In genomic region chr17:68512967-68513474, GRCh38 we compare ENCODE assay signal across 8 cellular contexts. TPM values are rescaled to one million over a fixed set of nuclear protein-coding genes. Genes with fewer than 3 reads are reported as not detected.
DNase-seq lines count a peak whose midpoint lies in the region; ATAC-seq, FAIRE-seq and TF ChIP-seq lines count a peak whose summit lies in the region.

No MANE protein-coding gene starts in this region.

- TF ChIP-seq CTCF in endothelial cell of umbilical vein (IDR thresholded peaks at IDR 0.05; ENCODE audit: extremely low read depth in 1 of 2, insufficient read depth in 1 of 2, low read depth in 1 of 2, low read length in 2 of 2) = no peak

- H3K4me3 ChIP-seq in SK-N-MC (peak overlapping the region; percentile 92), endothelial cell of umbilical vein (replicated peaks in 1 of 3; ENCODE audit: insufficient read depth in 1 of 3, low read depth in 1 of 3, low read length in 3 of 3) (peak overlapping the region; percentile 61 to 84 (median 83)), mucosa of stomach (ENCODE audit: low read length) (peak overlapping the region; percentile 98)

- H2AFZ ChIP-seq in endothelial cell of umbilical vein (ENCODE audit: low read depth, low read length) = peak overlapping the region; percentile 7

- no peaks in the 10 kb centered on the region for H3K9me1 ChIP-seq in endothelial cell of umbilical vein (replicated peaks; ENCODE audit: control insufficient read depth, extremely low read depth, insufficient read depth, low read length)

- CTCF ChIA-PET in endothelial cell of umbilical vein (lab: Charles Lee) = interaction anchor here (0.7 kb wide), 1 partner anchor 38 kb away, joined by 3 read pairs; no protein-coding TSS in a partner anchor

- H3K79me2 ChIP-seq in endothelial cell of umbilical vein (ENCODE audit: control insufficient read depth, insufficient read depth, low read length) = peaks cover 52% of the 10 kb centered on the region

- H3K4me1 ChIP-seq in endothelial cell of umbilical vein (ENCODE audit: control insufficient read depth, extremely low read depth, insufficient read depth, low read length) (peaks cover 18% of the 10 kb centered on the region), mucosa of stomach (ENCODE audit: control insufficient read depth, insufficient read depth, low read length) (peaks cover 15% of the 10 kb centered on the region)

- no peak overlapping the region for H3K27ac ChIP-seq in SK-N-MC
- H3K27ac ChIP-seq in endothelial cell of umbilical vein (ENCODE audit: insufficient read depth, low read depth, low read length) = peak overlapping the region; percentile 86

- POLR2A ChIA-PET in endothelial cell of umbilical vein (lab: Charles Lee) = no interaction called here

- ATAC-seq in GM21786 (IDR thresholded peaks at IDR 0.05; ENCODE audit: unreplicated experiment) = no peak

- no peak for TF ChIP-seq POLR2A in endothelial cell of umbilical vein (IDR thresholded peaks at IDR 0.05; ENCODE audit: low read depth, low read length)

- no peaks in the 10 kb centered on the region for H3K27me3 ChIP-seq in endothelial cell of umbilical vein (ENCODE audit: control insufficient read depth in 2 of 2, insufficient read depth in 2 of 2, low read length in 2 of 2)
- H3K27me3 ChIP-seq in mucosa of stomach (ENCODE audit: control insufficient read depth, insufficient read depth, low read length) = no peaks in the 10 kb centered on the region

- H3K9ac ChIP-seq in SK-N-MC (ENCODE audit: insufficient read length) (peak overlapping the region; percentile 87), endothelial cell of umbilical vein (replicated peaks; ENCODE audit: extremely low read depth, insufficient read depth, low read length) (peak overlapping the region; percentile 97), mucosa of stomach (ENCODE audit: low read length) (peak overlapping the region; percentile 99)

- intact Hi-C loops in endothelial cell of umbilical vein (cut with micrococcal nuclease) = loop anchor here (5.0 kb wide), 1 partner anchor 256 kb away; no protein-coding TSS in a partner anchor

- H3K36me3 ChIP-seq in SK-N-MC (ENCODE audit: insufficient read depth, low read length) = peaks cover 26% of the 10 kb centered on the region
- peaks cover 5 to 7% of the 10 kb centered on the region in 2 experiments for H3K36me3 ChIP-seq in endothelial cell of umbilical vein (ENCODE audit: control insufficient read depth in 2 of 2, extremely low read depth in 1 of 2, insufficient read depth in 2 of 2, low read length in 2 of 2)
- H3K36me3 ChIP-seq in mucosa of stomach (ENCODE audit: control insufficient read depth, insufficient read depth, low read length) = no peaks in the 10 kb centered on the region

- no peaks in the 10 kb centered on the region for H3K9me3 ChIP-seq in SK-N-MC (ENCODE audit: low read depth, low read length)
- H3K9me3 ChIP-seq in endothelial cell of umbilical vein (replicated peaks; ENCODE audit: control insufficient read depth, insufficient read depth, low read length) = no peaks in the 10 kb centered on the region
- no peaks in the 10 kb centered on the region for H3K9me3 ChIP-seq in mucosa of stomach (ENCODE audit: control insufficient read depth, low read length)

- dilution Hi-C loops in endothelial cell of umbilical vein (cut with MboI; ENCODE audit: extremely low pct_ligation_motif_present, low sequenced_read_pairs) = no loop called here

- peak overlapping the region; percentile 98 for H3K4me2 ChIP-seq in endothelial cell of umbilical vein (ENCODE audit: insufficient read depth, low read length)

- peak; percentile 28 to 35 for DNase-seq in AML-193 (lab: John Stamatoyannopoulos, UW)
- DNase-seq in HCEC 1CT = peak; percentile 66
- DNase-seq in SK-N-MC (ENCODE audit: low read depth, low spot score) = no peak
- DNase-seq in endothelial cell of umbilical vein (ENCODE audit: low read depth, low spot score) = peak; percentile 60
- DNase-seq in putamen (ENCODE audit: low spot score) = no peak
- DNase-seq in NCI-H1694 (lab: John Stamatoyannopoulos, UW) = no peak

- peaks cover 3% of the 10 kb centered on the region for H4K20me1 ChIP-seq in endothelial cell of umbilical vein (replicated peaks; ENCODE audit: control insufficient read depth, extremely low read depth, insufficient read depth, low read length)

- no peak for FAIRE-seq in endothelial cell of umbilical vein (lab: Jason Lieb, UNC)

- TSS peak; percentile 57 for BruUV-seq in endothelial cell of umbilical vein (replicated peaks; lab: Mats Ljungman, UMichigan)

TF ChIP-seq in endothelial cell of umbilical vein, 7 proteins besides CTCF, POLR2A, EP300 and RAD21:
- TF ChIP-seq FOS (IDR thresholded peaks at IDR 0.05; ENCODE audit: borderline replicate concordance, insufficient read depth, low read length) = no peak
- no peak for TF ChIP-seq GATA2 (IDR thresholded peaks at IDR 0.05; ENCODE audit: insufficient read depth, insufficient read length, low read depth, low read length)
- no peak for TF ChIP-seq JUN (IDR thresholded peaks at IDR 0.05; ENCODE audit: borderline replicate concordance, insufficient read depth, insufficient read length, low read depth)
- TF ChIP-seq MAX (IDR thresholded peaks at IDR 0.05; ENCODE audit: insufficient read depth, insufficient read length) = no peak
- TF ChIP-seq EZH2 (IDR thresholded peaks at IDR 0.05; ENCODE audit: borderline replicate concordance, low read depth, low read length, severe bottlenecking) = no peak
- no peak for TF ChIP-seq MYC (IDR thresholded peaks at IDR 0.05; ENCODE audit: low read depth, low read length)
- TF ChIP-seq POLR2AphosphoS5 (IDR thresholded peaks at IDR 0.05; ENCODE audit: insufficient read depth, low read depth, low read length) = no peak

RNA-seq across cellular contexts. Expression of gene PRKAR1A, which starts 0.8 kb away (rescaled TPM):
- 238 and 257 TPM in 2 replicates for total RNA-seq in endothelial cell of umbilical vein
- polyA plus RNA-seq in endothelial cell of umbilical vein = 72.9 and 92.0 TPM in 2 replicates
- 95.9 and 100.0 TPM in 2 replicates for polyA plus RNA-seq in endothelial cell of umbilical vein (2011; cell fraction: cytosol; rRNA removed)
- polyA plus RNA-seq in endothelial cell of umbilical vein (2011; cell fraction: nucleus; rRNA removed) = 123 and 157 TPM in 2 replicates
- polyA plus RNA-seq in endothelial cell of umbilical vein (2012) = 166 and 194 TPM in 2 replicates
- 340 and 428 TPM in 2 replicates for polyA minus RNA-seq in endothelial cell of umbilical vein
- 163 TPM for polyA minus RNA-seq in endothelial cell of umbilical vein (2011; cell fraction: cytosol; rRNA and poly(A)+ RNA removed)
- 240 and 318 TPM in 2 replicates for polyA minus RNA-seq in endothelial cell of umbilical vein (2011; cell fraction: nucleus; rRNA and poly(A)+ RNA removed)

RNA-seq across cellular contexts. Expression of gene WIPI1, which starts 55.7 kb away (rescaled TPM):
- total RNA-seq in endothelial cell of umbilical vein = 41.5 and 49.9 TPM in 2 replicates
- polyA plus RNA-seq in endothelial cell of umbilical vein = 69.8 and 70.3 TPM in 2 replicates
- polyA plus RNA-seq in endothelial cell of umbilical vein (2011; cell fraction: cytosol; rRNA removed) = 76.5 and 78.2 TPM in 2 replicates
- 74.6 and 88.2 TPM in 2 replicates for polyA plus RNA-seq in endothelial cell of umbilical vein (2011; cell fraction: nucleus; rRNA removed)
- 53.7 and 71.7 TPM in 2 replicates for polyA plus RNA-seq in endothelial cell of umbilical vein (2012)
- polyA minus RNA-seq in endothelial cell of umbilical vein = 80.8 and 96.2 TPM in 2 replicates
- polyA minus RNA-seq in endothelial cell of umbilical vein (2011; cell fraction: cytosol; rRNA and poly(A)+ RNA removed) = 4.9 TPM
- polyA minus RNA-seq in endothelial cell of umbilical vein (2011; cell fraction: nucleus; rRNA and poly(A)+ RNA removed) = 59.8 and 75.3 TPM in 2 replicates

Comparison
In these comparisons a context has a peak if more than half of its experiments do, and no peak if none do; other contexts are left out.
1. DNase-seq: peak in AML-193 (2 of 2), HCEC 1CT (single experiment) and endothelial cell of umbilical vein (single experiment); none in SK-N-MC (single experiment), putamen (single experiment) and NCI-H1694 (single experiment).
2. Peak in every context shown above with its lines, with median percentiles within 50 percentile points of each other: H3K4me3 ChIP-seq and H3K9ac ChIP-seq.